Comparison of ENCODE assay signal across 9 cellular contexts in the genomic region with DNA sequence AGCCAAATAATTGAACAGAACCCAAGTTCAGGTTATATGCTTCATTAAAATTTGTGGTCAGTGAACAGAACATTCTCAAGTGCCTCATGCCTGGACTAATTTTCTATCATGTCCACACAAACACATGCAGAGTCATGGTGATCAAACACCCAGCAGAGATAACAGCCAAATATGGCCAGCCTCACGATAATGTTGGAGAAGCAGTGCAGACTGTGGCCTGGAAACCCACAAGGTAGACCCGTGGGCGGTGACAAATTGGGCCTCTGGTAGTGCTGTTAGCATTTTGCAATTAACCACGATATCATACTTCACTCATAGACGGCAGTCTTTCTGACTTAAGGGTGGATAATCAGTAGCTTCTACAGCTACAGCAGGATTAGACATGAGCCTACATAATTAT.
DNase-seq lines count a peak whose midpoint lies in the region; TF ChIP-seq lines count a peak whose summit lies in the region.
"Had no signal": no experiment of that assay in that cellular context is flagged by ENCODE, and none has a peak within 500 bp of the region (broad histone marks: within the 10 kb centered on the region; RNA-seq: fewer than 3 reads in every experiment).

No MANE protein-coding gene starts in this region.

- no peak for TF ChIP-seq CTCF in GM13976 (IDR thresholded peaks at IDR 0.05; ENCODE audit: borderline replicate concordance, control extremely low read depth, extremely low read depth, insufficient read depth, missing control alignments)

- DNase-seq in CD1c-positive myeloid dendritic cell (ENCODE audit: extremely low spot score) (peak; percentile 23), GM13976 (ENCODE audit: low spot score) (peak; percentile 23), UCSD-AML1 (lab: John Stamatoyannopoulos, UW; ENCODE audit: unreplicated experiment) (peak; percentile 59), inferior parietal cortex (ENCODE audit: extremely low spot score) (peak; percentile 11), HuH-7 (ENCODE audit: low spot score) (no peak), NCI-H128 (lab: John Stamatoyannopoulos, UW; ENCODE audit: unreplicated experiment) (no peak), NCI-H1092 treated with DMSO at 0.1 percent for 48 hours (lab: John Stamatoyannopoulos, UW) (no peak)
- DNase-seq in activated naive CD4-positive, alpha-beta T cell (lab: John Stamatoyannopoulos, UW): no peak
- DNase-seq: NCI-H1930 had no signal

- in situ Hi-C loops in GM13976 (cut with MboI; ENCODE audit: low sequenced_read_pairs, unreplicated experiment): no loop called here

Comparison
In these comparisons a context has a peak if more than half of its experiments do, and no peak if none do; other contexts are left out.
1. DNase-seq: peak in CD1c-positive myeloid dendritic cell (single experiment), GM13976 (single experiment), UCSD-AML1 (single experiment) and inferior parietal cortex (single experiment); none in HuH-7 (single experiment), activated naive CD4-positive, alpha-beta T cell (0 of 4), NCI-H128 (single experiment) and NCI-H1092 treated with DMSO at 0.1 percent for 48 hours (single experiment).